ENCODE assay signal across 23 cellular contexts in genomic region chr11:14350215-14350614, GRCh38. TPM values are rescaled to one million over a fixed set of nuclear protein-coding genes. Genes with fewer than 3 reads are reported as not detected.
DNase-seq lines count a peak whose midpoint lies in the region; ATAC-seq, FAIRE-seq and TF ChIP-seq lines count a peak whose summit lies in the region.
"Had no signal": no experiment of that assay in that cellular context is flagged by ENCODE, and none has a peak within 500 bp of the region (broad histone marks: within the 10 kb centered on the region; RNA-seq: fewer than 3 reads in every experiment).

No MANE protein-coding gene starts in this region.

- DNase-seq in CD8-positive, alpha-beta T cell = no peak
- DNase-seq in K562 (ENCODE audit: extremely low read depth in 1 of 4, low spot score in 3 of 4) = peak in 1 of 4 experiments; percentile 24
- DNase-seq in naive thymus-derived CD8-positive, alpha-beta T cell = peak in 1 of 10 donors; percentile 14
- DNase-seq in MM.1S = no peak
- DNase-seq in NCI-H524 (lab: John Stamatoyannopoulos, UW) = no peak
- DNase-seq: activated CD4-positive, alpha-beta T cell treated with anti-CD3 and anti-CD28 coated beads for 48 hours; activated CD8-positive, alpha-beta memory T cell treated with anti-CD3 and anti-CD28 coated beads, Interleukin-2, amount 50 U/mL, for 4 hours; activated gamma-delta T cell; amygdala; CD4-positive, alpha-beta memory T cell; erythroblast; foreskin keratinocyte; islet precursor cell; NCI-H1092 treated with DMSO at 0.1 percent for 48 hours; NCI-H2081; testis had no signal

- TF ChIP-seq CTCF in CD8-positive, alpha-beta T cell (IDR thresholded peaks at IDR 0.05) = no peak
- TF ChIP-seq CTCF in K562 (IDR thresholded peaks at IDR 0.05 in 2 of 3, conservative IDR thresholded peaks at IDR 0.05 in 1 of 3; ENCODE audit: insufficient read depth in 2 of 3, low read depth in 1 of 3, low read length in 3 of 3) (no peak), MM.1S (IDR thresholded peaks at IDR 0.05; ENCODE audit: low read length) (no peak)

- H3K27ac ChIP-seq in CD8-positive, alpha-beta T cell (ENCODE audit: low read depth, low read length) = no peak overlapping the region
- H3K27ac ChIP-seq in K562 (ENCODE audit: extremely low read depth, low read depth, low read length) = no peak overlapping the region
- no peak overlapping the region for H3K27ac ChIP-seq in MM.1S (ENCODE audit: low read length)
- H3K27ac ChIP-seq: cardiac muscle cell, foreskin keratinocyte, KMS-11, RWPE1, testis had no signal

- no peak overlapping the region for H2AFZ ChIP-seq in K562 (ENCODE audit: low read depth, low read length)
- no peak overlapping the region for H2AFZ ChIP-seq in MM.1S (ENCODE audit: low read length)

- no peak overlapping the region for H3K4me3 Mint-ChIP-seq in CD8-positive, alpha-beta T cell
- peak overlapping the region in 1 of 10 donors; percentile 30 for H3K4me3 Mint-ChIP-seq in naive thymus-derived CD8-positive, alpha-beta T cell
- H3K4me3 Mint-ChIP-seq: CD4-positive, alpha-beta memory T cell had no signal

- H3K36me3 Mint-ChIP-seq in CD8-positive, alpha-beta T cell = peaks cover 7% of the 10 kb centered on the region
- H3K36me3 Mint-ChIP-seq in naive thymus-derived CD8-positive, alpha-beta T cell = peaks cover 0 to 17% (median 7%) of the 10 kb centered on the region in 3 donors

- H3K9ac ChIP-seq in K562 (ENCODE audit: insufficient read depth in 1 of 2, low read depth in 2 of 2, low read length in 2 of 2) (no peak overlapping the region), MM.1S (ENCODE audit: low read length) (no peak overlapping the region)
- H3K9ac ChIP-seq: KMS-11 had no signal

- H3K9me2 ChIP-seq in MM.1S (replicated peaks; ENCODE audit: insufficient read depth, low read length) = no peaks in the 10 kb centered on the region

- no peaks in the 10 kb centered on the region for H3K9me1 ChIP-seq in K562 (ENCODE audit: control insufficient read depth, insufficient read depth, low read length)

- no peaks in the 10 kb centered on the region for H3K4me1 ChIP-seq in CD8-positive, alpha-beta T cell (ENCODE audit: insufficient read depth, low read length)
- H3K4me1 ChIP-seq in K562 (replicated peaks in 1 of 2; ENCODE audit: control insufficient read depth in 2 of 2, insufficient read depth in 2 of 2, low read length in 2 of 2) = no peaks in the 10 kb centered on the region
- H3K4me1 ChIP-seq in MM.1S (ENCODE audit: low read length) = no peaks in the 10 kb centered on the region
- H3K4me1 ChIP-seq: testis had no signal

- in situ Hi-C loops in K562 (cut with MboI) = no loop called here

- H3K36me3 ChIP-seq in CD8-positive, alpha-beta T cell (ENCODE audit: insufficient read depth, low read length) = no peaks in the 10 kb centered on the region
- H3K36me3 ChIP-seq in K562 (ENCODE audit: control insufficient read depth, insufficient read depth, low read length) = no peaks in the 10 kb centered on the region
- no peaks in the 10 kb centered on the region for H3K36me3 ChIP-seq in MM.1S (replicated peaks; ENCODE audit: insufficient read depth, low read length)
- H3K36me3 ChIP-seq: cardiac muscle cell had no signal

- peaks cover 4% of the 10 kb centered on the region for H3K9me3 Mint-ChIP-seq in CD8-positive, alpha-beta T cell
- peaks cover 0 to 15% (median 5%) of the 10 kb centered on the region in 9 donors for H3K9me3 Mint-ChIP-seq in naive thymus-derived CD8-positive, alpha-beta T cell

- no peak for TF ChIP-seq POLR2A in K562 (conservative IDR thresholded peaks at IDR 0.05)

- ATAC-seq in CD8-positive, alpha-beta T cell = peak; percentile 61
- ATAC-seq in K562 (peak; percentile 76), GM19351 (IDR thresholded peaks at IDR 0.05; ENCODE audit: unreplicated experiment) (no peak), GM21786 (IDR thresholded peaks at IDR 0.05; ENCODE audit: unreplicated experiment) (no peak)
- ATAC-seq in naive thymus-derived CD8-positive, alpha-beta T cell = peak; percentile 68 to 77
- ATAC-seq: foreskin keratinocyte had no signal

- POLR2A ChIA-PET in CD8-positive, alpha-beta T cell (lab: Charles Lee) = interaction anchor here (0.5 kb wide), 1 partner anchor 11 kb away, joined by 3 read pairs; no protein-coding TSS in a partner anchor
- POLR2A ChIA-PET in K562 (lab: Yijun Ruan, JAX) = interaction anchor here (0.6 kb wide), 1 partner anchor 128 kb away, joined by 3 read pairs; no protein-coding TSS in a partner anchor
- POLR2A ChIA-PET in naive thymus-derived CD8-positive, alpha-beta T cell (lab: Charles Lee) = interaction anchor here (0.9 kb wide), 1 partner anchor 25 kb away, joined by 3 read pairs; no protein-coding TSS in a partner anchor

- H3K9me3 ChIP-seq in CD8-positive, alpha-beta T cell (ENCODE audit: low read length) = peaks cover 3% of the 10 kb centered on the region
- H3K9me3 ChIP-seq in K562 (replicated peaks; ENCODE audit: control insufficient read depth, insufficient read depth, low read depth, low read length) (peaks cover 3% of the 10 kb centered on the region; the same call in 1 of the 2 replicates), MM.1S (replicated peaks; ENCODE audit: insufficient read depth, low read length) (no peaks in the 10 kb centered on the region)
- H3K9me3 ChIP-seq: testis had no signal

- H3K79me2 ChIP-seq in K562 (ENCODE audit: control insufficient read depth, insufficient read depth, low read length) (peaks cover 86% of the 10 kb centered on the region), MM.1S (ENCODE audit: low read length) (peaks cover 26% of the 10 kb centered on the region)

- intact Hi-C loops in CD8-positive, alpha-beta T cell (cut with DNase I, micrococcal nuclease) = loop anchor here (10.0 kb wide), 3 partner anchors 45 to 895 kb away; partner anchors contain the start of gene FAR1 (in 1 of the 2)
- intact Hi-C loops in K562 (cut with micrococcal nuclease) = no loop called here

- FAIRE-seq in K562 (lab: Jason Lieb, UNC) = no peak
- FAIRE-seq: TTC549 had no signal

- WGBS in K562 (ENCODE audit: insufficient coverage, low coverage, missing lambda C conversion rate) = 73% methylated on average over 2 of the region's 2 CpGs

- H3K27me3 Mint-ChIP-seq in CD8-positive, alpha-beta T cell (ENCODE audit: low read depth) = no peaks in the 10 kb centered on the region
- H3K27me3 Mint-ChIP-seq in naive thymus-derived CD8-positive, alpha-beta T cell = no peaks in the 10 kb centered on the region
- H3K27me3 Mint-ChIP-seq: CD4-positive, alpha-beta memory T cell had no signal

- no peak overlapping the region for H3K4me3 ChIP-seq in CD8-positive, alpha-beta T cell (ENCODE audit: low read depth, low read length)
- H3K4me3 ChIP-seq in K562 (no peak overlapping the region), MM.1S (ENCODE audit: low read length) (no peak overlapping the region)
- H3K4me3 ChIP-seq: cardiac muscle cell, testis had no signal

- H4K20me1 ChIP-seq in K562 (replicated peaks; ENCODE audit: control insufficient read depth, insufficient read depth, low read length) (no peaks in the 10 kb centered on the region), MM.1S (ENCODE audit: insufficient read depth, low read length) (no peaks in the 10 kb centered on the region)

- TF ChIP-seq RAD21 in Ishikawa (IDR thresholded peaks at IDR 0.05; ENCODE audit: low read depth) = no peak
- TF ChIP-seq RAD21 in K562 (CRISPR knock-in tag; conservative IDR thresholded peaks at IDR 0.05 in 1 of 2, IDR thresholded peaks at IDR 0.05 in 1 of 2) = no peak

- no peak overlapping the region for H3K27ac Mint-ChIP-seq in CD8-positive, alpha-beta T cell
- H3K27ac Mint-ChIP-seq in naive thymus-derived CD8-positive, alpha-beta T cell = peak overlapping the region in 2 of 10 donors; percentile 21 to 48
- H3K27ac Mint-ChIP-seq: CD4-positive, alpha-beta memory T cell had no signal

- H3F3A ChIP-seq in MM.1S (ENCODE audit: insufficient read depth, low read length) = no peaks in the 10 kb centered on the region

- no TSS peak for BruUV-seq in K562 (replicated peaks; lab: Mats Ljungman, UMichigan)

- H3K4me2 ChIP-seq in K562 (ENCODE audit: insufficient read depth, low read length) (no peak overlapping the region), MM.1S (ENCODE audit: low read depth, low read length) (no peak overlapping the region)
- H3K4me2 ChIP-seq: KMS-11 had no signal

- CTCF ChIA-PET in CD8-positive, alpha-beta T cell (lab: Charles Lee) = no interaction called here
- CTCF ChIA-PET in K562 (lab: Yijun Ruan, JAX; ENCODE audit: low intra/inter-chr PET ratio) = no interaction called here

- TF ChIP-seq EP300 in Ishikawa (IDR thresholded peaks at IDR 0.05; ENCODE audit: borderline replicate concordance) = no peak
- TF ChIP-seq EP300 in K562 (IDR thresholded peaks at IDR 0.05; ENCODE audit: low read length) = no peak

- no peaks in the 10 kb centered on the region for H3K27me3 ChIP-seq in CD8-positive, alpha-beta T cell (ENCODE audit: insufficient read depth, low read length)
- H3K27me3 ChIP-seq in K562 (ENCODE audit: control insufficient read depth in 2 of 2, insufficient read depth in 2 of 2, low read length in 2 of 2) = no peaks in the 10 kb centered on the region
- no peaks in the 10 kb centered on the region for H3K27me3 ChIP-seq in MM.1S (replicated peaks; ENCODE audit: insufficient read depth, low read length)
- H3K27me3 ChIP-seq: cardiac muscle cell, foreskin keratinocyte, testis had no signal

- peaks cover 36% of the 10 kb centered on the region for H3K4me1 Mint-ChIP-seq in CD8-positive, alpha-beta T cell (ENCODE audit: low read depth)
- H3K4me1 Mint-ChIP-seq in naive thymus-derived CD8-positive, alpha-beta T cell = peaks cover 15 to 67% (median 37%) of the 10 kb centered on the region in 4 donors

RNA-seq across cellular contexts. Expression of gene RRAS2, which starts 8.8 kb away (rescaled TPM):
- 10 to 100 TPM; 38.5 to 40.6 TPM for total RNA-seq in CD8-positive, alpha-beta T cell
- 11.3 and 41.3 TPM in 2 replicates for total RNA-seq in K562 (2011; cell fraction: chromatin; rRNA removed; ENCODE audit: low replicate concordance)
- 9.2 and 11.7 TPM in 2 replicates for total RNA-seq in K562 (2011; cell fraction: nucleolus; rRNA removed)
- 22.9 and 46.2 TPM in 2 replicates for total RNA-seq in K562 (2011; cell fraction: nucleoplasm; rRNA removed)
- total RNA-seq in K562 (2014; rRNA removed) (36.0 and 37.6 TPM in 2 replicates), K562 (2014; rRNA removed; fragmentation: Illumina TruSeq; extraction: Trizol) (41.9 and 45.9 TPM in 2 replicates), K562 (2015; rRNA removed; fragmentation: Illumina TruSeq; extraction: Trizol) (29.9 and 30.7 TPM in 2 replicates), K562 (2021) (40.7 and 42.6 TPM in 2 replicates)
- polyA plus RNA-seq in K562 (2011; rRNA removed) (28.3 and 45.6 TPM in 2 replicates), K562 (2014; fragmentation: Illumina TruSeq; extraction: Trizol) (40.2 and 47.5 TPM in 2 replicates), K562 (2014; fragmentation: Nextera tagmentation; extraction: Ambion mirVana) (10 to 100 TPM in 1 of 2 experiments, 1 to 10 TPM in 1; 9.4 to 10.3 TPM), K562 (2014; rRNA removed) (30.3 and 32.5 TPM in 2 replicates)
- 11.6 and 15.2 TPM in 2 replicates for polyA plus RNA-seq in K562 (2011; cell fraction: cytosol; rRNA removed)
- polyA plus RNA-seq in K562 (2011; cell fraction: nucleus; rRNA removed) = 8.0 and 8.8 TPM in 2 replicates
- 23.9 and 29.5 TPM in 2 replicates for polyA plus RNA-seq in K562 (2012)
- 43.4 and 45.5 TPM in 2 replicates for polyA minus RNA-seq in K562 (2011; rRNA and poly(A)+ RNA removed)
- 16.7 and 22.8 TPM in 2 replicates for polyA minus RNA-seq in K562 (2011; cell fraction: cytosol; rRNA and poly(A)+ RNA removed)
- polyA minus RNA-seq in K562 (2011; cell fraction: nucleus; rRNA and poly(A)+ RNA removed) = 13.6 and 13.7 TPM in 2 replicates
- total RNA-seq in naive thymus-derived CD8-positive, alpha-beta T cell = 10 to 100 TPM; 16.0 to 16.2 TPM
- 10 to 100 TPM in 2 of 3 donors, 1 to 10 TPM in 1; 6.1 to 19.0 (median 10.0) TPM for polyA plus RNA-seq in naive thymus-derived CD8-positive, alpha-beta T cell

Comparison
In these comparisons a context has a peak if more than half of its experiments do, and no peak if none do; other contexts are left out.
1. ATAC-seq: peak in CD8-positive, alpha-beta T cell (single experiment), K562 (single experiment) and naive thymus-derived CD8-positive, alpha-beta T cell (2 of 2); none in GM19351 (single experiment) and GM21786 (single experiment).